ENCODE assay signal across 8 cellular contexts in genomic region chr3:12139111-12139511, GRCh38. TPM values are rescaled to one million over a fixed set of nuclear protein-coding genes. Genes with fewer than 3 reads are reported as not detected.
DNase-seq lines count a peak whose midpoint lies in the region; ATAC-seq and FAIRE-seq lines count a peak whose summit lies in the region.

No MANE protein-coding gene starts in this region.

- ATAC-seq in GM21423 (IDR thresholded peaks at IDR 0.05; ENCODE audit: unreplicated experiment) = no peak

- DNase-seq in Caki2 (ENCODE audit: low read depth) = peak; percentile 6
- peak; percentile 47 for DNase-seq in HTR-8/SVneo (ENCODE audit: insufficient read length, low spot score)
- DNase-seq in astrocyte of the hippocampus (ENCODE audit: low read depth, low spot score) = peak; percentile 79
- peak; percentile 30 for DNase-seq in kidney tubule cell (ENCODE audit: low spot score)
- no peak for DNase-seq in occipital lobe (lab: John Stamatoyannopoulos, UW)
- DNase-seq in GM19238 (ENCODE audit: insufficient read length, low spot score) = no peak
- DNase-seq in NCI-H1048 (lab: John Stamatoyannopoulos, UW) = no peak

- in situ Hi-C loops in Caki2 (cut with HindIII; ENCODE audit: low pct_unique_long_range_greater_than_20kb, low sequenced_read_pairs) = no loop called here

- no peak for FAIRE-seq in HTR-8/SVneo (lab: Jason Lieb, UNC)

RNA-seq across cellular contexts. Expression of gene TIMP4, which starts 19.6 kb away (rescaled TPM):
- total RNA-seq in Caki2 (2014; rRNA removed; shearing (Covaris generic); ENCODE audit: low replicate concordance) = 9.8 and 10.5 TPM in 2 replicates
- 2.5 TPM for total RNA-seq in occipital lobe

Comparison
In these comparisons a context has a peak if more than half of its experiments do, and no peak if none do; other contexts are left out.
1. DNase-seq: peak in Caki2 (single experiment), HTR-8/SVneo (single experiment), astrocyte of the hippocampus (single experiment) and kidney tubule cell (single experiment); none in occipital lobe (single experiment), GM19238 (single experiment) and NCI-H1048 (single experiment).